In genomic region chr12:66303316-66303804, GRCh38 we compare ENCODE assay signal across 7 cellular contexts. TPM values are rescaled to one million over a fixed set of nuclear protein-coding genes. Genes with fewer than 3 reads are reported as not detected.
A peak's percentile ranks its signal among the peaks of the same experiment; 100 is the strongest.
DNase-seq lines count a peak whose midpoint lies in the region; ATAC-seq and TF ChIP-seq lines count a peak whose summit lies in the region.
"Not testable (repeated sequence)": the region's sequence is repeated elsewhere in the genome, so short reads cannot be mapped to it uniquely, and the experiment has no call there.

No MANE protein-coding gene starts in this region.

- TF ChIP-seq CTCF in Panc1 (IDR thresholded peaks at IDR 0.05); fibroblast of villous mesenchyme (IDR thresholded peaks at IDR 0.05; ENCODE audit: insufficient read depth, low read depth, low read length); neutrophil (IDR thresholded peaks at IDR 0.05): not testable (repeated sequence)

- POLR2A ChIA-PET in Panc1 (lab: Charles Lee): interaction anchor here (0.6 to 0.7 kb wide), 2 partner anchors 30 to 1134 kb away, joined by 6 to 11 read pairs; partner anchors contain the start of gene LEMD3

- not testable (repeated sequence) for H3K9me3 ChIP-seq in Panc1 (ENCODE audit: control insufficient read depth, insufficient read depth, low read depth, low read length); neutrophil

- H3K36me3 ChIP-seq in Panc1 (ENCODE audit: control insufficient read depth, insufficient read depth, low read length); neutrophil: not testable (repeated sequence)

- ATAC-seq in GM18511 (IDR thresholded peaks at IDR 0.05; ENCODE audit: unreplicated experiment) (peak; percentile 48), GM21619 (IDR thresholded peaks at IDR 0.05; ENCODE audit: unreplicated experiment) (peak; percentile 38), HG03280 (IDR thresholded peaks at IDR 0.05; ENCODE audit: unreplicated experiment) (peak; percentile 45)
- ATAC-seq in Panc1: not testable (repeated sequence)

- not testable (repeated sequence) for H3K27me3 ChIP-seq in Panc1 (ENCODE audit: control insufficient read depth, insufficient read depth, low read length); neutrophil

- peak overlapping the region; percentile 93 for H3K27ac Mint-ChIP-seq in activated naive CD4-positive, alpha-beta T cell treated with anti-CD3 and anti-CD28 coated beads, Interleukin-2, amount 50 U/mL, for 24 hours

- in situ Hi-C loops in Panc1 (cut with HindIII; ENCODE audit: low pct_unique_long_range_greater_than_20kb, low sequenced_read_pairs): not testable (repeated sequence)

- H3K27me3 Mint-ChIP-seq in activated naive CD4-positive, alpha-beta T cell treated with anti-CD3 and anti-CD28 coated beads, Interleukin-2, amount 50 U/mL, for 24 hours: not testable (repeated sequence)

- H3K4me1 ChIP-seq in Panc1 (ENCODE audit: control insufficient read depth, insufficient read depth, low read length): not testable (repeated sequence)
- H3K4me1 ChIP-seq in neutrophil (ENCODE audit: control insufficient read depth in 1 of 2, insufficient read depth in 1 of 2, low read depth in 1 of 2, low read length in 1 of 2): peaks cover 21 to 27% of the 10 kb centered on the region in 2 experiments

- peaks cover 67% of the 10 kb centered on the region for H3K4me1 Mint-ChIP-seq in activated naive CD4-positive, alpha-beta T cell treated with anti-CD3 and anti-CD28 coated beads, Interleukin-2, amount 50 U/mL, for 24 hours

- CTCF ChIA-PET in Panc1 (lab: Charles Lee): not testable (repeated sequence)

- H3K4me3 ChIP-seq in Panc1 (ENCODE audit: low read depth in 2 of 2, low read length in 2 of 2) (peak overlapping the region; percentile 87 to 89), fibroblast of villous mesenchyme (ENCODE audit: low read depth, low read length) (peak overlapping the region; percentile 89), neutrophil (ENCODE audit: low read depth in 1 of 2, low read length in 1 of 2) (peak overlapping the region; percentile 86 to 97)

- not testable (repeated sequence) for DNase-seq in Panc1 (ENCODE audit: low read depth, low spot score); fibroblast of villous mesenchyme (ENCODE audit: low read depth)

- peak overlapping the region; percentile 86; the same call in 1 of the 2 replicates for H3K27ac ChIP-seq in Panc1 (ENCODE audit: low read length)
- H3K27ac ChIP-seq in neutrophil: not testable (repeated sequence)

- peak overlapping the region; percentile 99 for H3K4me3 Mint-ChIP-seq in activated naive CD4-positive, alpha-beta T cell treated with anti-CD3 and anti-CD28 coated beads, Interleukin-2, amount 50 U/mL, for 24 hours

- not testable (repeated sequence) for H3K9me3 Mint-ChIP-seq in activated naive CD4-positive, alpha-beta T cell treated with anti-CD3 and anti-CD28 coated beads, Interleukin-2, amount 50 U/mL, for 24 hours

- H3K36me3 Mint-ChIP-seq in activated naive CD4-positive, alpha-beta T cell treated with anti-CD3 and anti-CD28 coated beads, Interleukin-2, amount 50 U/mL, for 24 hours: peaks cover 18% of the 10 kb centered on the region

- intact Hi-C loops in Panc1 (cut with micrococcal nuclease; ENCODE audit: unreplicated experiment): not testable (repeated sequence)

- BruUV-seq in Panc1 (replicated peaks; lab: Mats Ljungman, UMichigan): not testable (repeated sequence)

RNA-seq across cellular contexts. Expression of gene HELB, which starts 1.1 kb away (rescaled TPM):
- total RNA-seq in Panc1 (2021; ENCODE audit: unreplicated experiment) (4.9 TPM), fibroblast of villous mesenchyme (1.7 and 2.3 TPM in 2 replicates)
- 0.86 TPM for polyA plus RNA-seq in Panc1 (2012; ENCODE audit: insufficient read length)
